ENCODE assay signal across 10 cellular contexts in genomic region chr17:49715221-49715620, GRCh38. TPM values are rescaled to one million over a fixed set of nuclear protein-coding genes. Genes with fewer than 3 reads are reported as not detected.
DNase-seq lines count a peak whose midpoint lies in the region; ATAC-seq and TF ChIP-seq lines count a peak whose summit lies in the region.
"Had no signal": no experiment of that assay in that cellular context is flagged by ENCODE, and none has a peak within 500 bp of the region (broad histone marks: within the 10 kb centered on the region; RNA-seq: fewer than 3 reads in every experiment).

No MANE protein-coding gene starts in this region.

- no peaks in the 10 kb centered on the region for H3K9me3 Mint-ChIP-seq in CD4-positive, CD25-positive, alpha-beta regulatory T cell
- no peaks in the 10 kb centered on the region for H3K9me3 Mint-ChIP-seq in naive thymus-derived CD8-positive, alpha-beta T cell

- peak overlapping the region in 3 of 4 donors; percentile 31 to 70 (median 58) for H3K4me3 Mint-ChIP-seq in CD4-positive, CD25-positive, alpha-beta regulatory T cell
- H3K4me3 Mint-ChIP-seq in naive thymus-derived CD8-positive, alpha-beta T cell = peak overlapping the region in 4 of 10 donors; percentile 11 to 80 (median 44)

- H3K36me3 Mint-ChIP-seq in CD4-positive, CD25-positive, alpha-beta regulatory T cell = peaks cover 45% of the 10 kb centered on the region
- peaks cover 10 to 93% (median 15%) of the 10 kb centered on the region in 3 donors for H3K36me3 Mint-ChIP-seq in naive thymus-derived CD8-positive, alpha-beta T cell

- peak overlapping the region; percentile 92 to 99 (median 97) for H3K27ac Mint-ChIP-seq in CD4-positive, CD25-positive, alpha-beta regulatory T cell
- H3K27ac Mint-ChIP-seq in naive thymus-derived CD8-positive, alpha-beta T cell = peak overlapping the region; percentile 73 to 97 (median 88)

- H3K4me1 ChIP-seq in CD4-positive, CD25-positive, alpha-beta regulatory T cell (ENCODE audit: control insufficient read depth, insufficient read depth, low read length, poor library complexity, severe bottlenecking) = peaks cover 31% of the 10 kb centered on the region
- H3K4me1 ChIP-seq in KMS-11 (ENCODE audit: low read depth, poor library complexity, severe bottlenecking) = no peaks in the 10 kb centered on the region
- H3K4me1 ChIP-seq: SJSA1 had no signal

- DNase-seq in CD4-positive, CD25-positive, alpha-beta regulatory T cell = peak in 1 of 3 donors; percentile 38
- peak; percentile 34 for DNase-seq in activated gamma-delta T cell treated with anti-CD3 and anti-CD28 coated beads, Interleukin-2, amount 50 U/mL, for 16 hours (ENCODE audit: low read depth)
- peak in 1 of 10 donors; percentile 43 for DNase-seq in naive thymus-derived CD8-positive, alpha-beta T cell
- DNase-seq in coronary artery (ENCODE audit: low spot score) = no peak
- DNase-seq in MV-4-11 (lab: John Stamatoyannopoulos, UW) = no peak
- DNase-seq: NCI-H748 treated with DMSO at 0.1 percent for 48 hours, sigmoid colon had no signal

- H2AFZ ChIP-seq in KMS-11 (ENCODE audit: low read depth) = no peak overlapping the region

- no peaks in the 10 kb centered on the region for H3K27me3 ChIP-seq in CD4-positive, CD25-positive, alpha-beta regulatory T cell (ENCODE audit: control insufficient read depth, insufficient read depth, low read length)
- H3K27me3 ChIP-seq in KMS-11 (ENCODE audit: insufficient read depth, low read depth) = no peaks in the 10 kb centered on the region
- H3K27me3 ChIP-seq: sigmoid colon, SJSA1 had no signal

- H3K4me3 ChIP-seq in CD4-positive, CD25-positive, alpha-beta regulatory T cell (ENCODE audit: low read depth, low read length) = peak overlapping the region; percentile 13
- H3K4me3 ChIP-seq in KMS-11 (IDR thresholded peaks at IDR 0.05; ENCODE audit: insufficient read depth, low read depth, low read length) (no peak overlapping the region), coronary artery (no peak overlapping the region)
- H3K4me3 ChIP-seq: sigmoid colon, SJSA1 had no signal

- peaks cover 94% of the 10 kb centered on the region for H3K36me3 ChIP-seq in CD4-positive, CD25-positive, alpha-beta regulatory T cell (ENCODE audit: control insufficient read depth, insufficient read depth, low read length)
- peaks cover 24% of the 10 kb centered on the region; the same call in 1 of the 2 replicates for H3K36me3 ChIP-seq in KMS-11 (ENCODE audit: insufficient read depth)
- H3K36me3 ChIP-seq: SJSA1 had no signal

- no peaks in the 10 kb centered on the region for H3K27me3 Mint-ChIP-seq in CD4-positive, CD25-positive, alpha-beta regulatory T cell
- no peaks in the 10 kb centered on the region for H3K27me3 Mint-ChIP-seq in naive thymus-derived CD8-positive, alpha-beta T cell

- no peak overlapping the region for H3K4me2 ChIP-seq in KMS-11

- peaks cover 9 to 42% (median 25%) of the 10 kb centered on the region in 4 donors for H3K4me1 Mint-ChIP-seq in CD4-positive, CD25-positive, alpha-beta regulatory T cell
- H3K4me1 Mint-ChIP-seq in naive thymus-derived CD8-positive, alpha-beta T cell = peaks cover 6 to 43% (median 18%) of the 10 kb centered on the region in 4 donors

- H4K20me1 ChIP-seq in KMS-11 (ENCODE audit: insufficient read depth) = no peaks in the 10 kb centered on the region

- no peaks in the 10 kb centered on the region for H3K79me2 ChIP-seq in KMS-11 (ENCODE audit: insufficient read depth, low read depth)

- POLR2A ChIA-PET in naive thymus-derived CD8-positive, alpha-beta T cell (lab: Charles Lee) = interaction anchor here (1.0 to 4.9 kb wide), 5 partner anchors 12 to 47 kb away, joined by 3 to 26 read pairs (median 6); partner anchors contain the start of gene FAM117A

- H3K27ac ChIP-seq in CD4-positive, CD25-positive, alpha-beta regulatory T cell (ENCODE audit: insufficient read depth, low read length, poor library complexity, severe bottlenecking) = peak overlapping the region; percentile 70
- peak overlapping the region; percentile 13; the same call in 1 of the 2 replicates for H3K27ac ChIP-seq in KMS-11
- H3K27ac ChIP-seq in coronary artery = no peak overlapping the region
- H3K27ac ChIP-seq: SJSA1 had no signal

- no peaks in the 10 kb centered on the region for H3K9me3 ChIP-seq in CD4-positive, CD25-positive, alpha-beta regulatory T cell (ENCODE audit: control insufficient read depth in 2 of 2, low read length in 2 of 2)
- H3K9me3 ChIP-seq: sigmoid colon, SJSA1 had no signal

- TF ChIP-seq CTCF in KMS-11 (conservative IDR thresholded peaks at IDR 0.05; ENCODE audit: low read depth, low read length) (no peak), coronary artery (IDR thresholded peaks at IDR 0.05) (no peak)

- no peak overlapping the region for H3K9ac ChIP-seq in KMS-11

- ATAC-seq in CD4-positive, CD25-positive, alpha-beta regulatory T cell (ENCODE audit: low read depth in 2 of 2) = peak; percentile 56 to 57
- ATAC-seq in naive thymus-derived CD8-positive, alpha-beta T cell = peak in 1 of 2 donors; percentile 33
- ATAC-seq in HG02763 (IDR thresholded peaks at IDR 0.05; ENCODE audit: unreplicated experiment) = no peak

RNA-seq across cellular contexts. Expression of gene SLC35B1, which starts 7.5 kb away (rescaled TPM):
- total RNA-seq in CD4-positive, CD25-positive, alpha-beta regulatory T cell = 51.8 TPM
- 10 to 100 TPM; 28.2 to 38.8 (median 34.1) TPM for polyA plus RNA-seq in CD4-positive, CD25-positive, alpha-beta regulatory T cell
- 10 to 100 TPM; 38.8 to 39.7 TPM for total RNA-seq in naive thymus-derived CD8-positive, alpha-beta T cell
- polyA plus RNA-seq in naive thymus-derived CD8-positive, alpha-beta T cell = 10 to 100 TPM; 20.3 to 27.4 (median 21.8) TPM

RNA-seq across cellular contexts. Expression of gene SPOP, which starts 37.3 kb away (rescaled TPM):
- total RNA-seq in CD4-positive, CD25-positive, alpha-beta regulatory T cell = 66.3 TPM
- polyA plus RNA-seq in CD4-positive, CD25-positive, alpha-beta regulatory T cell = 100 to 1,000 TPM in 2 of 4 donors, 10 to 100 TPM in 2; 76.4 to 123 (median 106) TPM
- 10 to 100 TPM; 91.0 to 92.0 TPM for total RNA-seq in naive thymus-derived CD8-positive, alpha-beta T cell
- 100 to 1,000 TPM in 2 of 3 donors, 10 to 100 TPM in 1; 75.9 to 126 (median 103) TPM for polyA plus RNA-seq in naive thymus-derived CD8-positive, alpha-beta T cell

RNA-seq across cellular contexts. Expression of gene FAM117A, which starts 48.7 kb away (rescaled TPM):
- total RNA-seq in CD4-positive, CD25-positive, alpha-beta regulatory T cell = 83.3 TPM
- 10 to 100 TPM; 49.0 to 67.4 (median 64.7) TPM for polyA plus RNA-seq in CD4-positive, CD25-positive, alpha-beta regulatory T cell
- total RNA-seq in naive thymus-derived CD8-positive, alpha-beta T cell = 10 to 100 TPM; 84.5 to 90.8 TPM
- 10 to 100 TPM; 36.9 to 53.6 (median 46.7) TPM for polyA plus RNA-seq in naive thymus-derived CD8-positive, alpha-beta T cell

Comparison
In these comparisons a context has a peak if more than half of its experiments do, and no peak if none do; other contexts are left out.
1. H3K27ac ChIP-seq: peak in CD4-positive, CD25-positive, alpha-beta regulatory T cell (single experiment) and KMS-11 (single experiment); none in coronary artery (0 of 2).